ENCODE assay signal across 25 cellular contexts in the genomic region with DNA sequence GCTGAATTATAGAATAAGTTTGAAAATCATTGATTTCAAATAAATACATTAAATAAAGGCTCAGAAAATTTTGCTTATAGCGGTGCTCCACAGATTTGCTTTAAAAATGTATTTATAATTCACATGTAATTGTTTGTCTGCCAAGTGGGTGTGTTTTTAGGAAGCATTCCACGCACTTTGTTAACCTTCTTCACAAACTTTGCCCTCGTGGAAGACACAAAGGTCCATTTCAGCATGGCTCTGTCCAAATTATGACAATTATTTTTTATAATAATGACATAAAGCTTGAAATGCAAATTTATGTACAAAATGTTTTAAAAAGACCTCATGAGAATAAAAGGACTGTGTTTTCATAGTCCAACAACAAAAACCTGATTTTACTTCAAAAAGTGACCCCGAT.
DNase-seq lines count a peak whose midpoint lies in the region; ATAC-seq, FAIRE-seq and TF ChIP-seq lines count a peak whose summit lies in the region.
"Had no signal": no experiment of that assay in that cellular context is flagged by ENCODE, and none has a peak within 500 bp of the region (broad histone marks: within the 10 kb centered on the region; RNA-seq: fewer than 3 reads in every experiment).

No MANE protein-coding gene starts in this region.

- WGBS in K562 (ENCODE audit: insufficient coverage, low coverage, missing lambda C conversion rate): 57% methylated on average over 4 of the region's 4 CpGs

- H2AFZ ChIP-seq in K562 (ENCODE audit: low read depth, low read length): peak overlapping the region; percentile 25; the same call in 1 of the 2 replicates
- peak overlapping the region; percentile 83 for H2AFZ ChIP-seq in neuron (ENCODE audit: low read depth, low read length)

- H3K9ac ChIP-seq in K562 (ENCODE audit: insufficient read depth in 1 of 2, low read depth in 2 of 2, low read length in 2 of 2): no peak overlapping the region
- H3K9ac ChIP-seq: BLaER1 had no signal

- TF ChIP-seq EP300 in K562 (IDR thresholded peaks at IDR 0.05; ENCODE audit: low read length): no peak

- H3K9me3 ChIP-seq in K562 (replicated peaks; ENCODE audit: control insufficient read depth, insufficient read depth, low read depth, low read length) (no peaks in the 10 kb centered on the region), neuron (ENCODE audit: low read length) (no peaks in the 10 kb centered on the region)
- H3K9me3 ChIP-seq: BE2C, BLaER1 had no signal

- in situ Hi-C loops in K562 (cut with MboI): no loop called here

- H3K4me3 ChIP-seq in K562 (no peak overlapping the region), neuron (ENCODE audit: low read length) (no peak overlapping the region)
- H3K4me3 ChIP-seq: BLaER1, GM12878 had no signal

- no TSS peak for BruUV-seq in K562 (replicated peaks; lab: Mats Ljungman, UMichigan)

- no peaks in the 10 kb centered on the region for H3K79me2 ChIP-seq in K562 (ENCODE audit: control insufficient read depth, insufficient read depth, low read length)

- DNase-seq in K562 (ENCODE audit: extremely low read depth in 1 of 4, low spot score in 3 of 4): no peak
- no peak for DNase-seq in left lobe of liver (ENCODE audit: low spot score)
- DNase-seq in activated gamma-delta T cell (lab: John Stamatoyannopoulos, UW): no peak
- DNase-seq: 8988T; ACHN; BE2C; C1 segment of cervical spinal cord; CD4-positive, alpha-beta memory T cell; CD4-positive, CD25-positive, alpha-beta regulatory T cell; CD8-positive, alpha-beta memory T cell; COR-L47; DMS 273 treated with DMSO at 0.1 percent for 48 hours; DMS153; DMS53; DMS79; DND-41; EL had no signal

- H4K20me1 ChIP-seq in K562 (replicated peaks; ENCODE audit: control insufficient read depth, insufficient read depth, low read length): no peaks in the 10 kb centered on the region
- H4K20me1 ChIP-seq: BLaER1 had no signal

- ATAC-seq in K562 (no peak), left lobe of liver (peak; percentile 59), GM19455 (IDR thresholded peaks at IDR 0.05; ENCODE audit: unreplicated experiment) (no peak), HG02610 (IDR thresholded peaks at IDR 0.05; ENCODE audit: unreplicated experiment) (no peak)
- ATAC-seq: GM12878 had no signal

- TF ChIP-seq POLR2A in K562 (conservative IDR thresholded peaks at IDR 0.05): no peak

- intact Hi-C loops in K562 (cut with micrococcal nuclease): no loop called here

- no peak for TF ChIP-seq RAD21 in K562 (CRISPR knock-in tag; conservative IDR thresholded peaks at IDR 0.05 in 1 of 2, IDR thresholded peaks at IDR 0.05 in 1 of 2)

- H3K27ac ChIP-seq in K562 (ENCODE audit: extremely low read depth, low read depth, low read length): no peak overlapping the region
- H3K27ac ChIP-seq: BLaER1 had no signal

- FAIRE-seq in K562 (lab: Jason Lieb, UNC): no peak
- FAIRE-seq: A204.1, GM12878, GM12892, GM18507 had no signal

- H3K4me1 ChIP-seq in K562 (replicated peaks in 1 of 2; ENCODE audit: control insufficient read depth in 2 of 2, insufficient read depth in 2 of 2, low read length in 2 of 2) (no peaks in the 10 kb centered on the region; a peak in 1 of 5 replicates), neuron (ENCODE audit: insufficient read depth, low read length) (peaks cover 13% of the 10 kb centered on the region)
- H3K4me1 ChIP-seq: BE2C, BLaER1 had no signal

- POLR2A ChIA-PET in K562 (lab: Yijun Ruan, JAX): no interaction called here

- H3K4me2 ChIP-seq in K562 (ENCODE audit: insufficient read depth, low read length): no peak overlapping the region
- H3K4me2 ChIP-seq: BLaER1 had no signal

- no peaks in the 10 kb centered on the region for H3K9me1 ChIP-seq in K562 (ENCODE audit: control insufficient read depth, insufficient read depth, low read length)

- H3K36me3 ChIP-seq in K562 (ENCODE audit: control insufficient read depth, insufficient read depth, low read length) (no peaks in the 10 kb centered on the region), neuron (ENCODE audit: insufficient read depth, low read length) (no peaks in the 10 kb centered on the region)
- H3K36me3 ChIP-seq: BE2C, BLaER1 had no signal

- CTCF ChIA-PET in K562 (lab: Yijun Ruan, JAX; ENCODE audit: low intra/inter-chr PET ratio): no interaction called here

- no peak for TF ChIP-seq CTCF in K562 (IDR thresholded peaks at IDR 0.05 in 2 of 3, conservative IDR thresholded peaks at IDR 0.05 in 1 of 3; ENCODE audit: insufficient read depth in 2 of 3, low read depth in 1 of 3, low read length in 3 of 3)

- H3K27me3 ChIP-seq in K562 (ENCODE audit: control insufficient read depth in 2 of 2, insufficient read depth in 2 of 2, low read length in 2 of 2): no peaks in the 10 kb centered on the region
- H3K27me3 ChIP-seq in neuron (ENCODE audit: insufficient read depth, low read length): no peaks in the 10 kb centered on the region
- H3K27me3 ChIP-seq: BE2C, BLaER1 had no signal

TF ChIP-seq in K562, 482 proteins besides CTCF, POLR2A, EP300 and RAD21:
- TF ChIP-seq PHB2 (IDR thresholded peaks at IDR 0.05; ENCODE audit: low read depth): no peak
- no peak for TF ChIP-seq ZNF57 (CRISPR knock-in tag; IDR thresholded peaks at IDR 0.05)
- TF ChIP-seq TAL1 (IDR thresholded peaks at IDR 0.05): no peak
- TF ChIP-seq HNRNPH1 (optimal IDR thresholded peaks at IDR 0.05; ENCODE audit: low read depth, low read length): no peak
- no peak for TF ChIP-seq SMAD4 (CRISPR knock-in tag; conservative IDR thresholded peaks at IDR 0.05)
- TF ChIP-seq, protein P1, sequence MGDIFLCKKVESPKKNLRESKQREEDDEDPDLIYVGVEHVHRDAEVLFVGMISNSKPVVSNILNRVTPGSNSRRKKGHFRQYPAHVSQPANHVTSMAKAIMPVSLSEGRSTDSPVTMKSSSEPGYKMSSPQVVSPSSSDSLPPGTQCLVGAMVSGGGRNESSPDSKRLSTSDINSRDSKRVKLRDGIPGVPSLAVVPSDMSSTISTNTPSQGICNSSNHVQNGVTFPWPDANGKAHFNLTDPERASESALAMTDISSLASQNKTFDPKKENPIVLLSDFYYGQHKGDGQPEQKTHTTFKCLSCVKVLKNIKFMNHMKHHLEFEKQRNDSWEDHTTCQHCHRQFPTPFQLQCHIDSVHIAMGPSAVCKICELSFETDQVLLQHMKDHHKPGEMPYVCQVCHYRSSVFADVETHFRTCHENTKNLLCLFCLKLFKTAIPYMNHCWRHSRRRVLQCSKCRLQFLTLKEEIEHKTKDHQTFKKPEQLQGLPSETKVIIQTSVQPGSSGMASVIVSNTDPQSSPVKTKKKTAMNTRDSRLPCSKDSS (IDR thresholded peaks at IDR 0.05; ENCODE audit: low read depth, partially characterized antibody): no peak
- no peak for TF ChIP-seq RFX5 (IDR thresholded peaks at IDR 0.05; ENCODE audit: low read depth, low read length)
